ENCODE assay signal across 1 cellular context in genomic region chr16:89711601-89712475, GRCh38.
A peak's percentile ranks its signal among the peaks of the same experiment; 100 is the strongest.
TF ChIP-seq lines count a peak whose summit lies in the region.

No MANE protein-coding gene starts in this region.

TF ChIP-seq in K562, 482 proteins besides CTCF, POLR2A, EP300 and RAD21 (continued from another document and continues in another):
- TF ChIP-seq ZBTB43 (CRISPR knock-in tag; IDR thresholded peaks at IDR 0.05) (no peak), MLLT1 (IDR thresholded peaks at IDR 0.05) (no peak), PTBP1 (IDR thresholded peaks at IDR 0.05; ENCODE audit: low read depth, low read length) (no peak), ZNF184 (CRISPR knock-in tag; IDR thresholded peaks at IDR 0.05) (no peak), ZFP1 (CRISPR knock-in tag; IDR thresholded peaks at IDR 0.05) (no peak), TCF7L2 (IDR thresholded peaks at IDR 0.05; ENCODE audit: low read depth, low read length) (no peak), ASH1L (IDR thresholded peaks at IDR 0.05; ENCODE audit: borderline replicate concordance, low read depth, partially characterized antibody) (no peak), ZNF764 (CRISPR knock-in tag; IDR thresholded peaks at IDR 0.05; ENCODE audit: low read depth) (no peak), EP400 (IDR thresholded peaks at IDR 0.05) (peak; percentile 95), SMAD3 (CRISPR knock-in tag; conservative IDR thresholded peaks at IDR 0.05) (no peak), ZNF239 (CRISPR knock-in tag; IDR thresholded peaks at IDR 0.05) (no peak), GMEB1 (CRISPR knock-in tag; IDR thresholded peaks at IDR 0.05) (peak; percentile 35; the same call in 1 of the 2 replicates), KDM2B (CRISPR knock-in tag; IDR thresholded peaks at IDR 0.05) (no peak), MIER1 (IDR thresholded peaks at IDR 0.05; ENCODE audit: low read depth) (no peak; the same call in 1 of the 2 replicates), ZBTB17 (CRISPR knock-in tag; IDR thresholded peaks at IDR 0.05) (0 out of 2 replicates have a peak, but pooled peaks have one; percentile 23), MYBL2 (IDR thresholded peaks at IDR 0.05; ENCODE audit: low read depth) (no peak), MYBL2 (CRISPR knock-in tag; IDR thresholded peaks at IDR 0.05; ENCODE audit: borderline replicate concordance) (no peak), ZKSCAN1 (IDR thresholded peaks at IDR 0.05; ENCODE audit: low read depth, low read length) (no peak), ZNF699 (CRISPR knock-in tag; IDR thresholded peaks at IDR 0.05; ENCODE audit: insufficient replicate concordance) (no peak), ZNF75A (CRISPR knock-in tag; IDR thresholded peaks at IDR 0.05) (no peak), FIP1L1 (IDR thresholded peaks at IDR 0.05; ENCODE audit: low read depth, low read length, poor library complexity, severe bottlenecking) (peak; percentile 32), NR0B1 (IDR thresholded peaks at IDR 0.05; ENCODE audit: partially characterized antibody) (no peak), SIX5 (IDR thresholded peaks at IDR 0.05; ENCODE audit: borderline replicate concordance in 1 of 2, insufficient read depth in 1 of 2, low read depth in 1 of 2, low read length in 2 of 2) (no peak), ELK1 (CRISPR knock-in tag; IDR thresholded peaks at IDR 0.05) (no peak), FOXK2 (conservative IDR thresholded peaks at IDR 0.05 in 1 of 2, IDR thresholded peaks at IDR 0.05 in 1 of 2; ENCODE audit: low read depth in 2 of 2) (no peak), ZNF311 (CRISPR knock-in tag; IDR thresholded peaks at IDR 0.05) (no peak), ELK3 (CRISPR knock-in tag; IDR thresholded peaks at IDR 0.05) (no peak), BRF2 (IDR thresholded peaks at IDR 0.05; ENCODE audit: borderline replicate concordance, insufficient read depth, insufficient read length) (no peak), ATF2 (CRISPR knock-in tag; IDR thresholded peaks at IDR 0.05) (no peak), FOXK1 (CRISPR knock-in tag; IDR thresholded peaks at IDR 0.05; ENCODE audit: borderline replicate concordance) (peak; percentile 63; the same call in 1 of the 2 replicates), PHB (CRISPR knock-in tag; IDR thresholded peaks at IDR 0.05) (no peak), ZNF280B (CRISPR knock-in tag; IDR thresholded peaks at IDR 0.05) (no peak), FUS (optimal IDR thresholded peaks at IDR 0.05; ENCODE audit: low read depth, low read length) (no peak), ZNF24 (IDR thresholded peaks at IDR 0.05) (no peak), CTBP1 (IDR thresholded peaks at IDR 0.05; ENCODE audit: borderline replicate concordance) (0 out of 2 replicates have a peak, but pooled peaks have one; percentile 22), SMARCE1 (IDR thresholded peaks at IDR 0.05) (no peak), SIN3A (IDR thresholded peaks at IDR 0.05; ENCODE audit: borderline replicate concordance in 2 of 2, control insufficient read depth in 1 of 2, low read depth in 2 of 2, low read length in 2 of 2) (peak; percentile 63 to 84; a peak in 1 of 4 replicates), NFXL1 (CRISPR knock-in tag; IDR thresholded peaks at IDR 0.05) (no peak), KDM5B (IDR thresholded peaks at IDR 0.05; ENCODE audit: insufficient replicate concordance, low read depth, low read length) (no peak), SREBF2 (CRISPR knock-in tag; IDR thresholded peaks at IDR 0.05) (no peak), RBM14 (IDR thresholded peaks at IDR 0.05; ENCODE audit: borderline replicate concordance, insufficient read depth, low read depth, low read length) (no peak), ZNF274 (IDR thresholded peaks at IDR 0.05; ENCODE audit: borderline replicate concordance, low read depth, low read length) (no peak), BRD9 (IDR thresholded peaks at IDR 0.05; ENCODE audit: low read depth, partially characterized antibody) (no peak), THRB (CRISPR knock-in tag; conservative IDR thresholded peaks at IDR 0.05) (no peak), ZNF277 (CRISPR knock-in tag; IDR thresholded peaks at IDR 0.05; ENCODE audit: borderline replicate concordance) (no peak), COPS2 (conservative IDR thresholded peaks at IDR 0.05) (no peak), JUN (IDR thresholded peaks at IDR 0.05; ENCODE audit: borderline replicate concordance, low read depth, low read length) (no peak; the same call in 1 of the 2 replicates), JUN (CRISPR knock-in tag; IDR thresholded peaks at IDR 0.05; ENCODE audit: borderline replicate concordance) (no peak), ZNF224 (CRISPR knock-in tag; IDR thresholded peaks at IDR 0.05) (no peak), TEAD1 (CRISPR knock-in tag; IDR thresholded peaks at IDR 0.05) (no peak), ELF2 (CRISPR knock-in tag; IDR thresholded peaks at IDR 0.05) (no peak), HBP1 (CRISPR knock-in tag; IDR thresholded peaks at IDR 0.05) (no peak)
